In genomic region chr2:2809771-2810170, GRCh38 we compare ENCODE assay signal across 23 cellular contexts.
"Had no signal": no experiment of that assay in that cellular context is flagged by ENCODE, and none has a peak within 500 bp of the region (broad histone marks: within the 10 kb centered on the region; RNA-seq: fewer than 3 reads in every experiment).

No MANE protein-coding gene starts in this region.

- H3K4me3 Mint-ChIP-seq: memory B cell; natural killer cell; stimulated activated memory B cell treated with anti-CD40 and anti-IgM and Interleukin-4, amounts not matched to agents 10 μg/mL and 1 μg/mL and 100 μg/mL, for 72 hours; type B pancreatic cell had no signal

- H3K4me1 ChIP-seq: colonic mucosa, esophagus squamous epithelium, heart right ventricle, parathyroid adenoma, sigmoid colon, testis, tibial artery had no signal

- ATAC-seq: heart right ventricle; left lobe of liver; natural killer cell; stimulated activated naive CD8-positive, alpha-beta T cell treated with anti-CD3 and anti-CD28 coated beads, Interleukin-15, Interleukin-2, amounts not matched to agents 100 U/mL and 50 U/mL, for 24 hours had no signal

- H3K4me1 Mint-ChIP-seq: memory B cell; natural killer cell; stimulated activated memory B cell treated with anti-CD40 and anti-IgM and Interleukin-4, amounts not matched to agents 10 μg/mL and 1 μg/mL and 100 μg/mL, for 72 hours had no signal

- H3K27me3 Mint-ChIP-seq: stimulated activated memory B cell treated with anti-CD40 and anti-IgM and Interleukin-4, amounts not matched to agents 10 μg/mL and 1 μg/mL and 100 μg/mL, for 72 hours; type B pancreatic cell had no signal

- H3K27ac Mint-ChIP-seq: memory B cell; natural killer cell; progenitor cell of endocrine pancreas; stimulated activated memory B cell treated with anti-CD40 and anti-IgM and Interleukin-4, amounts not matched to agents 10 μg/mL and 1 μg/mL and 100 μg/mL, for 72 hours; type B pancreatic cell had no signal

- H3K36me3 Mint-ChIP-seq: memory B cell; natural killer cell; stimulated activated memory B cell treated with anti-CD40 and anti-IgM and Interleukin-4, amounts not matched to agents 10 μg/mL and 1 μg/mL and 100 μg/mL, for 72 hours; type B pancreatic cell had no signal

- DNase-seq: colonic mucosa; dermis blood vessel endothelial cell; effector memory CD4-positive, alpha-beta T cell; erythroblast; esophagus squamous epithelium; foreskin melanocyte; glutamatergic neuron; heart right ventricle; hippocampal formation; natural killer cell; sigmoid colon; stimulated activated CD4-positive, alpha-beta T cell treated with anti-CD3 and anti-CD28 coated beads, Interleukin-4, amount 100 ng/mL, for 4 hours; stimulated activated naive CD8-positive, alpha-beta T cell treated with anti-CD3 and anti-CD28 coated beads, Interleukin-15, Interleukin-2, amounts not matched to agents 100 U/mL and 50 U/mL, for 24 hours; substantia nigra; testis had no signal

- H3K27ac ChIP-seq: colonic mucosa, esophagus squamous epithelium, heart right ventricle, neutrophil, parathyroid adenoma, sigmoid colon, testis, tibial artery had no signal

- H3K9me3 ChIP-seq: colonic mucosa, neutrophil, testis had no signal

- H3K4me3 ChIP-seq: colonic mucosa, esophagus squamous epithelium, heart right ventricle, sigmoid colon, testis, tibial artery had no signal

- H3K9ac ChIP-seq: parathyroid adenoma had no signal

- H3K36me3 ChIP-seq: colonic mucosa, esophagus squamous epithelium, heart right ventricle, neutrophil, sigmoid colon, tibial artery had no signal

- H3K27me3 ChIP-seq: colonic mucosa, esophagus squamous epithelium, heart right ventricle, neutrophil, sigmoid colon, testis, tibial artery had no signal
